In the genomic region with DNA sequence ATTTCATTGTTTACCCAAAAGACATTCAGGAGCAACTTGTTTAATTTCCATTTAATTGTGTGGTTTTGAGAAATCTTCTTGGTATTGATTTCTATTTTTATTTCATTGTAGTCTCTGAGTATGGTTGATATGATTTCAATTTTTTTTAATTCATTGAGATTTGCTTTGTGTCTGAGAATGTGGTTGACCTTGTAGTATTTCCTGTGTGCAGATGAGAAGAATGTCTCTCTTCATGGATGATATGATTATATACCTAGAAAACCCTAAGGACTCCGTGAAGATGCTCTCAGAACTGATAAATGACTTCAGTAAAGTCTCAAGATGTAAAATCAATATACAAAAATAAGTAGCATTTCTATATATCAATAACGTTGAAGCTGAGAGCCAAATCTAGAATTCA, we compare ENCODE assay signal across 18 cellular contexts.
"Had no signal": no experiment of that assay in that cellular context is flagged by ENCODE, and none has a peak within 500 bp of the region (broad histone marks: within the 10 kb centered on the region; RNA-seq: fewer than 3 reads in every experiment).

No MANE protein-coding gene starts in this region.

- H3K36me3 ChIP-seq: ovary, transverse colon, uterus had no signal

- H3K4me1 Mint-ChIP-seq: brain, neural crest cell had no signal

- H3K36me3 Mint-ChIP-seq: brain had no signal

- ATAC-seq: activated T-cell treated with anti-CD3 and anti-CD28 coated beads, Interleukin-2, amount 50 U/mL, for 4 hours; stimulated activated naive CD8-positive, alpha-beta T cell treated with anti-CD3 and anti-CD28 coated beads, Interleukin-15, Interleukin-2, amounts not matched to agents 100 U/mL and 50 U/mL, for 24 hours had no signal

- H3K27me3 Mint-ChIP-seq: brain; dendritic cell treated with granulocyte-macrophage colony-stimulating factor and Interleukin-4, amounts not matched to agents 40 ng/mL and 50 ng/mL, for 4 days had no signal

- H3K4me3 Mint-ChIP-seq: activated naive CD4-positive, alpha-beta T cell treated with anti-CD3 and anti-CD28 coated beads for 36 hours; activated T-cell treated with anti-CD3 and anti-CD28 coated beads, Interleukin-2, amount 50 U/mL, for 4 hours; brain; dendritic cell treated with granulocyte-macrophage colony-stimulating factor and Interleukin-4, amounts not matched to agents 40 ng/mL and 50 ng/mL, for 4 days; neural crest cell had no signal

- H3K4me1 ChIP-seq: transverse colon, uterus had no signal

- DNase-seq: activated CD4-positive, alpha-beta T cell treated with anti-CD3 and anti-CD28 coated beads, Interleukin-2, amount 50 U/mL, for 1 hour; activated CD4-positive, CD25-positive, alpha-beta regulatory T cell treated with anti-CD3 and anti-CD28 coated beads, Interleukin-2, amount 50 U/mL, for 72 hours; activated CD8-positive, alpha-beta memory T cell treated with anti-CD3 and anti-CD28 coated beads, Interleukin-2, amount 50 U/mL, for 4 hours; activated naive CD4-positive, alpha-beta T cell treated with anti-CD3 and anti-CD28 coated beads for 36 hours; activated T-cell treated with anti-CD3 and anti-CD28 coated beads, Interleukin-2, amount 50 U/mL, for 4 hours; effector CD8-positive, alpha-beta T cell; head of caudate nucleus; kidney glomerular epithelial cell; ovary; stimulated activated naive CD8-positive, alpha-beta T cell treated with anti-CD3 and anti-CD28 coated beads, Interleukin-15, Interleukin-2, amounts not matched to agents 100 U/mL and 50 U/mL, for 24 hours; SW 1271; transverse colon; uterus had no signal

- H3K27ac ChIP-seq: ovary, transverse colon, uterus, VCaP had no signal

- H3K27ac Mint-ChIP-seq: activated naive CD4-positive, alpha-beta T cell treated with anti-CD3 and anti-CD28 coated beads for 36 hours; brain; dendritic cell treated with granulocyte-macrophage colony-stimulating factor and Interleukin-4, amounts not matched to agents 40 ng/mL and 50 ng/mL, for 4 days had no signal

- H3K4me3 ChIP-seq: ovary, skin epidermis, transverse colon, uterus had no signal

- H3K27me3 ChIP-seq: ovary, transverse colon, uterus had no signal

- H3K9me3 Mint-ChIP-seq: neural crest cell had no signal

- H3K9me3 ChIP-seq: ovary, transverse colon, uterus had no signal
